27 cellular contexts compared by ENCODE assay signal in genomic region chr5:180377556-180378197, GRCh38. TPM values are rescaled to one million over a fixed set of nuclear protein-coding genes. Genes with fewer than 3 reads are reported as not detected.
"Had no signal": no experiment of that assay in that cellular context is flagged by ENCODE, and none has a peak within 500 bp of the region (broad histone marks: within the 10 kb centered on the region; RNA-seq: fewer than 3 reads in every experiment).

No MANE protein-coding gene starts in this region.

- H3K27me3 ChIP-seq: SJSA1 had no signal

- H3K9me3 ChIP-seq: MG63, SJSA1 had no signal

- H3K4me1 ChIP-seq: SJSA1 had no signal

- ATAC-seq: HepG2, Panc1, PC-3 had no signal

- DNase-seq: IMR-90; Karpas-422; KG1; MG63; NCI-H1092; NCI-H1105 treated with DMSO at 0.1 percent for 48 hours; NCI-H1417 treated with DMSO at 0.1 percent for 48 hours; NCI-H146; NCI-H1694 treated with DMSO at 0.1 percent for 48 hours; NCI-H1930; NCI-H2081 treated with DMSO at 0.1 percent for 48 hours; NCI-H2171; NCI-H226; NCI-H446; NCI-H510A; NCI-H524 treated with DMSO at 0.1 percent for 48 hours; NCI-H69; NCI-H774; NK-92 treated with Interleukin-12 subunit alpha and Interleukin-12 subunit beta, amount 100 ng/mL, for 24 hours; PC-3; SIG-M5 had no signal

- H3K36me3 ChIP-seq: MG63, SJSA1 had no signal

- H3K27ac ChIP-seq: RWPE1, SJSA1, SK-N-MC had no signal

- H3K4me3 ChIP-seq: MG63, SJSA1, SK-N-MC had no signal

RNA-seq across cellular contexts. Expression of gene GFPT2, which starts 24.5 kb away (rescaled TPM):
- total RNA-seq: OCI-LY7 had no signal
